ENCODE assay signal across 1 cellular context in genomic region chr19:38617764-38618589, GRCh38.
TF ChIP-seq lines count a peak whose summit lies in the region.

Gene MAP4K1, minus strand, starts transcription at chr19:38617953. Its CDS starts 58 bp downstream, at chr19:38617895.

TF ChIP-seq in HepG2, 621 proteins besides CTCF, POLR2A, EP300 and RAD21 (continued from another document):
- TF ChIP-seq KAT2B (IDR thresholded peaks at IDR 0.05; ENCODE audit: borderline replicate concordance, low read depth, low read length) (no peak), ZNF260 (CRISPR knock-in tag; IDR thresholded peaks at IDR 0.05; ENCODE audit: borderline replicate concordance, low read depth) (no peak), RARA (CRISPR knock-in tag; IDR thresholded peaks at IDR 0.05) (no peak), ZNF30 (CRISPR knock-in tag; IDR thresholded peaks at IDR 0.05) (no peak), SMC3 (IDR thresholded peaks at IDR 0.05; ENCODE audit: low read length) (no peak), ZMYM4 (CRISPR knock-in tag; IDR thresholded peaks at IDR 0.05) (no peak), ZNF775 (CRISPR knock-in tag; IDR thresholded peaks at IDR 0.05; ENCODE audit: borderline replicate concordance) (no peak), TGIF2 (CRISPR knock-in tag; IDR thresholded peaks at IDR 0.05) (no peak), SIX1 (CRISPR knock-in tag; IDR thresholded peaks at IDR 0.05; ENCODE audit: borderline replicate concordance) (no peak), CREBL2 (CRISPR knock-in tag; IDR thresholded peaks at IDR 0.05; ENCODE audit: borderline replicate concordance) (no peak)
